In the genomic region with DNA sequence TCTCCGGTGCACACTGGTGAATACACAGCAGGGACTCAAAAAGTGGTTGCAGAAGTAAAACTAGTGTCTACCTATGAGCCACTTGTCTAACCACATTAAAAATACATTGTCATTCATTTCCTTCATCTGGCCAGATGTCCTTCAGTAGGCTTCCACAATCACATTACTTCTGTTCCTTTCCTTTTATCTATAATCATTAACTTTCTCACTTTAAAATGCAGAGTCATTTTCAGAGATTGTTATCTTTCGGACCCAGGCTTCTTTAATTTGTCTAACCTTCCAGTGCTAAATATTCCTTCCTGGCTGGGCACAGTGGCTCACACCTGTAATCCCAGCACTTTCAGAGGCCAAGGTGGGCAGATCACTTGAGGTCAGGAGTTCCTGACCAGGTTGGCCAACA, we compare ENCODE assay signal across 26 cellular contexts. TPM values are rescaled to one million over a fixed set of nuclear protein-coding genes. Genes with fewer than 3 reads are reported as not detected.
DNase-seq lines count a peak whose midpoint lies in the region; ATAC-seq and TF ChIP-seq lines count a peak whose summit lies in the region.
"Had no signal": no experiment of that assay in that cellular context is flagged by ENCODE, and none has a peak within 500 bp of the region (broad histone marks: within the 10 kb centered on the region; RNA-seq: fewer than 3 reads in every experiment).

No MANE protein-coding gene starts in this region.

- POLR2A ChIA-PET in CD4-positive, alpha-beta T cell (lab: Charles Lee), result no interaction called here
- POLR2A ChIA-PET in naive thymus-derived CD8-positive, alpha-beta T cell (lab: Charles Lee), result no interaction called here

- peaks cover 24 to 34% (median 33%) of the 10 kb centered on the region in 10 experiments for H3K4me1 ChIP-seq in BLaER1 treated with 17β-estradiol and CSF1 and Interleukin-3, amounts not matched to agents 10 nM and 100 nM
- H3K4me1 ChIP-seq in ascending aorta, result peaks cover 18% of the 10 kb centered on the region in 2 donors

- H3K4me2 ChIP-seq in BLaER1 treated with 17β-estradiol and CSF1 and Interleukin-3, amounts not matched to agents 10 nM and 100 nM, result peak overlapping the region in 6 of 11 experiments; percentile 30 to 98 (median 95); a peak in 5 of 22 replicates
- H3K4me2 ChIP-seq: smooth muscle cell had no signal

- H3K27me3 Mint-ChIP-seq in CD4-positive, alpha-beta T cell, result no peaks in the 10 kb centered on the region
- no peaks in the 10 kb centered on the region for H3K27me3 Mint-ChIP-seq in activated T-helper 17 cell treated with anti-CD3 and anti-CD28 coated beads, Interleukin-2, amount 50 U/mL, for 72 hours
- no peaks in the 10 kb centered on the region for H3K27me3 Mint-ChIP-seq in naive thymus-derived CD8-positive, alpha-beta T cell
- H3K27me3 Mint-ChIP-seq: activated CD4-positive, alpha-beta T cell treated with anti-CD3 and anti-CD28 coated beads, Interleukin-2, amount 10 ng/mL, durations not matched to agents 24 days and 14 days; naive B cell; type B pancreatic cell had no signal

- H3K36me3 ChIP-seq in BLaER1 treated with 17β-estradiol and CSF1 and Interleukin-3, amounts not matched to agents 10 nM and 100 nM, result peaks cover 39 to 66% (median 53%) of the 10 kb centered on the region in 11 experiments
- H3K36me3 ChIP-seq in ascending aorta, result peaks cover 10 to 30% of the 10 kb centered on the region in 2 donors

- no peaks in the 10 kb centered on the region for H3K9me3 ChIP-seq in BLaER1 treated with 17β-estradiol and CSF1 and Interleukin-3, amounts not matched to agents 10 nM and 100 nM (replicated peaks in 1 of 11)
- H3K9me3 ChIP-seq in CD4-positive, alpha-beta T cell (ENCODE audit: control insufficient read depth, low read length), result no peaks in the 10 kb centered on the region
- no peaks in the 10 kb centered on the region for H3K9me3 ChIP-seq in ascending aorta
- H3K9me3 ChIP-seq: adrenal gland had no signal

- H3K4me3 Mint-ChIP-seq in CD4-positive, alpha-beta T cell, result peak overlapping the region; percentile 57
- no peak overlapping the region for H3K4me3 Mint-ChIP-seq in activated T-helper 17 cell treated with anti-CD3 and anti-CD28 coated beads, Interleukin-2, amount 50 U/mL, for 72 hours
- peak overlapping the region in 6 of 10 donors; percentile 2 to 58 (median 39) for H3K4me3 Mint-ChIP-seq in naive thymus-derived CD8-positive, alpha-beta T cell
- H3K4me3 Mint-ChIP-seq: mesothelial cell of epicardium had no signal

- H3K27ac Mint-ChIP-seq in CD4-positive, alpha-beta T cell, result peak overlapping the region; percentile 26
- H3K27ac Mint-ChIP-seq in activated T-helper 17 cell treated with anti-CD3 and anti-CD28 coated beads, Interleukin-2, amount 50 U/mL, for 72 hours, result peak overlapping the region; percentile 60
- peak overlapping the region in 4 of 10 donors; percentile 3 to 65 (median 8) for H3K27ac Mint-ChIP-seq in naive thymus-derived CD8-positive, alpha-beta T cell
- H3K27ac Mint-ChIP-seq: type B pancreatic cell had no signal

- H3K4me3 ChIP-seq in BLaER1 treated with 17β-estradiol and CSF1 and Interleukin-3, amounts not matched to agents 10 nM and 100 nM, result no peak overlapping the region
- no peak overlapping the region for H3K4me3 ChIP-seq in ascending aorta
- H3K4me3 ChIP-seq: adrenal gland, smooth muscle cell had no signal

- H3K36me3 Mint-ChIP-seq in CD4-positive, alpha-beta T cell (ENCODE audit: low read depth), result peaks cover 63% of the 10 kb centered on the region
- peaks cover 65% of the 10 kb centered on the region for H3K36me3 Mint-ChIP-seq in activated T-helper 17 cell treated with anti-CD3 and anti-CD28 coated beads, Interleukin-2, amount 50 U/mL, for 72 hours (ENCODE audit: low read depth)
- peaks cover 0 to 46% (median 0%) of the 10 kb centered on the region in 3 donors for H3K36me3 Mint-ChIP-seq in naive thymus-derived CD8-positive, alpha-beta T cell
- H3K36me3 Mint-ChIP-seq: naive B cell, type B pancreatic cell had no signal

- no peaks in the 10 kb centered on the region for H3K27me3 ChIP-seq in BLaER1 treated with 17β-estradiol and CSF1 and Interleukin-3, amounts not matched to agents 10 nM and 100 nM
- H3K27me3 ChIP-seq in CD4-positive, alpha-beta T cell (ENCODE audit: control insufficient read depth, insufficient read depth, low read length), result no peaks in the 10 kb centered on the region
- no peaks in the 10 kb centered on the region for H3K27me3 ChIP-seq in ascending aorta
- H3K27me3 ChIP-seq: adrenal gland had no signal

- peaks cover 6 to 76% (median 36%) of the 10 kb centered on the region in 11 experiments; a peak in 19 of 22 replicates for H4K20me1 ChIP-seq in BLaER1 treated with 17β-estradiol and CSF1 and Interleukin-3, amounts not matched to agents 10 nM and 100 nM

- no peak for ATAC-seq in CD4-positive, alpha-beta T cell (ENCODE audit: poor library complexity)
- no peak for ATAC-seq in activated T-helper 17 cell treated with anti-CD3 and anti-CD28 coated beads, Interleukin-2, amount 50 U/mL, for 72 hours (replicated peaks)
- ATAC-seq in naive thymus-derived CD8-positive, alpha-beta T cell, result no peak
- ATAC-seq in GM18519 (IDR thresholded peaks at IDR 0.05; ENCODE audit: low FRiP score, unreplicated experiment) (no peak), HG03439 (IDR thresholded peaks at IDR 0.05; ENCODE audit: unreplicated experiment) (no peak)

- peaks cover 54% of the 10 kb centered on the region for H3K4me1 Mint-ChIP-seq in CD4-positive, alpha-beta T cell (ENCODE audit: low read depth)
- peaks cover 29% of the 10 kb centered on the region for H3K4me1 Mint-ChIP-seq in activated T-helper 17 cell treated with anti-CD3 and anti-CD28 coated beads, Interleukin-2, amount 50 U/mL, for 72 hours
- H3K4me1 Mint-ChIP-seq in naive thymus-derived CD8-positive, alpha-beta T cell, result peaks cover 23 to 61% (median 58%) of the 10 kb centered on the region in 4 donors

- no peaks in the 10 kb centered on the region for H3K9me3 Mint-ChIP-seq in CD4-positive, alpha-beta T cell
- H3K9me3 Mint-ChIP-seq in activated T-helper 17 cell treated with anti-CD3 and anti-CD28 coated beads, Interleukin-2, amount 50 U/mL, for 72 hours, result no peaks in the 10 kb centered on the region
- no peaks in the 10 kb centered on the region for H3K9me3 Mint-ChIP-seq in naive thymus-derived CD8-positive, alpha-beta T cell
- H3K9me3 Mint-ChIP-seq: activated CD4-positive, alpha-beta T cell treated with anti-CD3 and anti-CD28 coated beads, Interleukin-2, amount 10 ng/mL, durations not matched to agents 24 days and 14 days; brain; mesothelial cell of epicardium; naive B cell; type B pancreatic cell had no signal

- intact Hi-C loops in CD4-positive, alpha-beta T cell (cut with DNase I, micrococcal nuclease), result no loop called here
- intact Hi-C loops in ascending aorta (cut with DNase I), result no loop called here

- TF ChIP-seq CTCF in CD4-positive, alpha-beta T cell (IDR thresholded peaks at IDR 0.05), result no peak
- TF ChIP-seq CTCF in ascending aorta (IDR thresholded peaks at IDR 0.05), result no peak

- CTCF ChIA-PET in CD4-positive, alpha-beta T cell (lab: Charles Lee), result no interaction called here

- peak overlapping the region in 3 of 11 experiments; percentile 14 to 52 (median 37); a peak in 4 of 22 replicates for H3K9ac ChIP-seq in BLaER1 treated with 17β-estradiol and CSF1 and Interleukin-3, amounts not matched to agents 10 nM and 100 nM

- no peak overlapping the region for H3K27ac ChIP-seq in BLaER1 treated with 17β-estradiol and CSF1 and Interleukin-3, amounts not matched to agents 10 nM and 100 nM
- no peak overlapping the region for H3K27ac ChIP-seq in CD4-positive, alpha-beta T cell (ENCODE audit: low read depth, low read length)
- no peak overlapping the region for H3K27ac ChIP-seq in ascending aorta
- H3K27ac ChIP-seq: adrenal gland had no signal

- no peak for DNase-seq in CD4-positive, alpha-beta T cell
- DNase-seq in naive thymus-derived CD8-positive, alpha-beta T cell, result no peak
- DNase-seq in ascending aorta (ENCODE audit: low spot score in 2 of 2), result no peak
- DNase-seq: activated CD4-positive, alpha-beta T cell treated with anti-CD3 and anti-CD28 coated beads, Interleukin-2, amount 10 ng/mL, durations not matched to agents 24 days and 14 days; activated gamma-delta T cell; adrenal gland; C1 segment of cervical spinal cord; effector CD4-positive, alpha-beta T cell; glutamatergic neuron; islet precursor cell; MV-4-11; naive B cell; NCI-H146; NCI-H446 treated with DMSO at 0.1 percent for 48 hours; retina; stimulated activated CD4-positive, alpha-beta T cell treated with anti-CD3 and anti-CD28 coated beads, Interleukin-1b, Interleukin-23, amount 100 ng/mL, for 48 hours; stimulated activated CD8-positive, alpha-beta memory T cell treated with anti-CD3 and anti-CD28 coated beads, Interleukin-4, amount 100 ng/mL, for 48 hours; T-helper 1 cell had no signal

RNA-seq across cellular contexts. Expression of gene RBBP5, which starts 3.0 kb away (rescaled TPM):
- total RNA-seq in CD4-positive, alpha-beta T cell, result 10 to 100 TPM; 14.8 to 15.6 TPM
- total RNA-seq in activated T-helper 17 cell treated with anti-CD3 and anti-CD28 coated beads, Interleukin-2, amount 50 U/mL, for 72 hours, result 10 to 100 TPM; 14.6 to 23.5 TPM
- total RNA-seq in naive thymus-derived CD8-positive, alpha-beta T cell, result 10 to 100 TPM; 28.0 to 31.5 TPM
- polyA plus RNA-seq in naive thymus-derived CD8-positive, alpha-beta T cell, result 10 to 100 TPM; 20.4 to 23.2 (median 22.5) TPM
- total RNA-seq in ascending aorta, result 7.2 TPM

RNA-seq across cellular contexts. Expression of gene TMEM81, which starts 34.5 kb away (rescaled TPM):
- 1 to 10 TPM; 2.1 to 2.2 TPM for total RNA-seq in CD4-positive, alpha-beta T cell
- 1 to 10 TPM; 3.1 to 3.9 TPM for total RNA-seq in activated T-helper 17 cell treated with anti-CD3 and anti-CD28 coated beads, Interleukin-2, amount 50 U/mL, for 72 hours
- 1 to 10 TPM; 5.3 to 5.7 TPM for total RNA-seq in naive thymus-derived CD8-positive, alpha-beta T cell
- under 1 TPM; 0.57 to 0.90 (median 0.73) TPM for polyA plus RNA-seq in naive thymus-derived CD8-positive, alpha-beta T cell
- total RNA-seq in ascending aorta, result not detected
